Comparison of ENCODE assay signal across 4 cellular contexts in the genomic region with DNA sequence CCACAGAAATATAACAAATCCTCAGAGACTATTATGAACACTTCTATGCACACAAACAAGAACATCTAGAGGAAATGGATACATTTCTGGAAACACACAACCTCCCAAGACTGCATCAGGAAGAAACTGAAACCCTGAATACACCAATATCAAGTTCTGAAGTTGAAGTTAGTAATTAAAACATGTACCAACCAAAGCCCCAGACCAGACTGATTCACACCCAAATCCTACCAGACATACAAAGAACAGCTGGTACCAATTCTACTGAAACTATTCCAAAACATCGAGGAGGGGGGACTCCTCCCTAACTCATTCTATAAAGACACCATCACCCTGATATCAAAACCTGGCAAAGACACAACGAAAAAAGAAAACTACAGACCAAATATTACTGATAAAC.
"Had no signal": no experiment of that assay in that cellular context is flagged by ENCODE, and none has a peak within 500 bp of the region (broad histone marks: within the 10 kb centered on the region; RNA-seq: fewer than 3 reads in every experiment).

No MANE protein-coding gene starts in this region.

- H3K4me3 ChIP-seq: GM23338 had no signal

- DNase-seq: H9, HCEC 1CT had no signal

- ATAC-seq: GM23338, HepG2 had no signal

- H3K4me2 ChIP-seq: GM23338 had no signal
